1 cellular context compared by ENCODE assay signal in genomic region chr3:115100172-115100571, GRCh38.
TF ChIP-seq lines count a peak whose summit lies in the region.

No MANE protein-coding gene starts in this region.

TF ChIP-seq in SK-N-SH, 30 proteins besides CTCF, POLR2A, EP300 and RAD21 (continued from another document):
- TF ChIP-seq MXI1 (IDR thresholded peaks at IDR 0.05; ENCODE audit: low read depth, low read length) = 0 out of 2 replicates have a peak, but pooled peaks have one; percentile 23
TF ChIP-seq in SK-N-SH: peak in this region for 4.
